Comparison of ENCODE assay signal across 1 cellular context in genomic region chr6:168075787-168076202, GRCh38.
A peak's percentile ranks its signal among the peaks of the same experiment; 100 is the strongest.
TF ChIP-seq lines count a peak whose summit lies in the region.

No MANE protein-coding gene starts in this region.

TF ChIP-seq in K562, 482 proteins besides CTCF, POLR2A, EP300 and RAD21 (continued from another document):
- TF ChIP-seq, protein P1, sequence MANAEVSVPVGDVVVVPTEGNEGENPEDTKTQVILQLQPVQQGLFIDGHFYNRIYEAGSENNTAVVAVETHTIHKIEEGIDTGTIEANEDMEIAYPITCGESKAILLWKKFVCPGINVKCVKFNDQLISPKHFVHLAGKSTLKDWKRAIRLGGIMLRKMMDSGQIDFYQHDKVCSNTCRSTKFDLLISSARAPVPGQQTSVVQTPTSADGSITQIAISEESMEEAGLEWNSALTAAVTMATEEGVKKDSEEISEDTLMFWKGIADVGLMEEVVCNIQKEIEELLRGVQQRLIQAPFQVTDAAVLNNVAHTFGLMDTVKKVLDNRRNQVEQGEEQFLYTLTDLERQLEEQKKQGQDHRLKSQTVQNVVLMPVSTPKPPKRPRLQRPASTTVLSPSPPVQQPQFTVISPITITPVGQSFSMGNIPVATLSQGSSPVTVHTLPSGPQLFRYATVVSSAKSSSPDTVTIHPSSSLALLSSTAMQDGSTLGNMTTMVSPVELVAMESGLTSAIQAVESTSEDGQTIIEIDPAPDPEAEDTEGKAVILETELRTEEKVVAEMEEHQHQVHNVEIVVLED (CRISPR knock-in tag; IDR thresholded peaks at IDR 0.05) = 0 out of 2 replicates have a peak, but pooled peaks have one; percentile 32
- peak in 1 of 2 experiments; percentile 16; a peak in 1 of 3 replicates for TF ChIP-seq CBX3 (IDR thresholded peaks at IDR 0.05; ENCODE audit: borderline replicate concordance in 1 of 2, low read length in 2 of 2)
- TF ChIP-seq PKNOX1 (IDR thresholded peaks at IDR 0.05) = peak; percentile 11; the same call in 1 of the 2 replicates
- 0 out of 2 replicates have a peak, but pooled peaks have one; percentile 46 for TF ChIP-seq ZNF134 (CRISPR knock-in tag; conservative IDR thresholded peaks at IDR 0.05)
- TF ChIP-seq THRAP3 (IDR thresholded peaks at IDR 0.05; ENCODE audit: borderline replicate concordance) = no peak
- no peak for TF ChIP-seq ZNF551 (CRISPR knock-in tag; IDR thresholded peaks at IDR 0.05)
- no peak for TF ChIP-seq ZNF644 (tag; IDR thresholded peaks at IDR 0.05; ENCODE audit: low read depth)
- no peak for TF ChIP-seq ZBTB8A (IDR thresholded peaks at IDR 0.05; ENCODE audit: partially characterized antibody)
